In genomic region chr16:56812884-56813283, GRCh38 we compare ENCODE assay signal across 16 cellular contexts. TPM values are rescaled to one million over a fixed set of nuclear protein-coding genes. Genes with fewer than 3 reads are reported as not detected.
A peak's percentile ranks its signal among the peaks of the same experiment; 100 is the strongest.
DNase-seq lines count a peak whose midpoint lies in the region; ATAC-seq and TF ChIP-seq lines count a peak whose summit lies in the region.
"Had no signal": no experiment of that assay in that cellular context is flagged by ENCODE, and none has a peak within 500 bp of the region (broad histone marks: within the 10 kb centered on the region; RNA-seq: fewer than 3 reads in every experiment).

No MANE protein-coding gene starts in this region.

- intact Hi-C loops in lower leg skin (cut with DNase I; ENCODE audit: low total_unique reads), result no loop called here

- no peak overlapping the region for H2AFZ ChIP-seq in GM23248
- no peak overlapping the region for H2AFZ ChIP-seq in osteoblast (ENCODE audit: low read length)
- H2AFZ ChIP-seq: neural progenitor cell had no signal

- H3K4me1 ChIP-seq in GM23248 (ENCODE audit: insufficient read depth), result peaks cover 9% of the 10 kb centered on the region
- peaks cover 5% of the 10 kb centered on the region for H3K4me1 ChIP-seq in osteoblast (ENCODE audit: insufficient read depth, low read length)

- H4K20me1 ChIP-seq in GM23248 (ENCODE audit: insufficient read depth), result no peaks in the 10 kb centered on the region
- H4K20me1 ChIP-seq in osteoblast (ENCODE audit: insufficient read depth, low read length), result no peaks in the 10 kb centered on the region

- H3K27me3 ChIP-seq in GM23248 (replicated peaks; ENCODE audit: insufficient read depth) (no peaks in the 10 kb centered on the region), osteoblast (ENCODE audit: insufficient read depth, low read length) (no peaks in the 10 kb centered on the region)
- H3K27me3 ChIP-seq: neural progenitor cell, sigmoid colon had no signal

- H3K79me2 ChIP-seq in GM23248 (ENCODE audit: insufficient read depth) (peaks cover 5% of the 10 kb centered on the region; the same call in 1 of the 2 replicates), osteoblast (ENCODE audit: insufficient read depth, low read length) (no peaks in the 10 kb centered on the region)

- 0 out of 2 replicates have a peak, but pooled peaks cover 3% of the 10 kb centered on the region for H3K36me3 ChIP-seq in GM23248 (ENCODE audit: low read depth)
- H3K36me3 ChIP-seq in osteoblast (ENCODE audit: insufficient read depth, low read length), result no peaks in the 10 kb centered on the region
- H3K36me3 ChIP-seq: neural progenitor cell, sigmoid colon had no signal

- no peaks in the 10 kb centered on the region for H3K9me2 ChIP-seq in GM23248 (ENCODE audit: insufficient read depth)

- H3K9me3 ChIP-seq in GM23248 (ENCODE audit: low read depth) (no peaks in the 10 kb centered on the region), osteoblast (ENCODE audit: low read depth, low read length) (no peaks in the 10 kb centered on the region)
- H3K9me3 ChIP-seq: sigmoid colon had no signal

- no peak for TF ChIP-seq CTCF in osteoblast (IDR thresholded peaks at IDR 0.05; ENCODE audit: extremely low read depth, low read depth, low read length)
- no peak for TF ChIP-seq CTCF in lower leg skin (IDR thresholded peaks at IDR 0.05)

- in situ Hi-C loops in GM23248 (cut with MboI), result no loop called here

- H3F3A ChIP-seq in GM23248 (ENCODE audit: insufficient read depth), result no peaks in the 10 kb centered on the region

- no peak overlapping the region for H3K27ac ChIP-seq in GM23248
- H3K27ac ChIP-seq in osteoblast (ENCODE audit: low read depth, low read length), result no peak overlapping the region
- H3K27ac ChIP-seq: neural progenitor cell, sigmoid colon had no signal

- TF ChIP-seq POLR2A in lower leg skin (IDR thresholded peaks at IDR 0.05), result no peak

- DNase-seq in GM23248 (peak; percentile 56), RKO (ENCODE audit: low spot score) (peak; percentile 8), dermis blood vessel endothelial cell (peak; percentile 70), osteoblast (ENCODE audit: insufficient read length, low spot score, missing footprints) (peak; percentile 55), KG1 (lab: John Stamatoyannopoulos, UW) (no peak), lower leg skin (ENCODE audit: low spot score in 2 of 2) (no peak)
- DNase-seq: activated CD4-positive, CD25-positive, alpha-beta regulatory T cell treated with anti-CD3 and anti-CD28 coated beads, Interleukin-2, amount 50 U/mL, for 72 hours; activated CD8-positive, alpha-beta memory T cell treated with anti-CD3 and anti-CD28 coated beads, Interleukin-2, amount 50 U/mL, for 48 hours; H9; NCI-H1048; NCI-H345; sigmoid colon; stimulated activated naive CD4-positive, alpha-beta T cell had no signal

- no peak for ATAC-seq in HG03025 (IDR thresholded peaks at IDR 0.05; ENCODE audit: low FRiP score, unreplicated experiment)

- H3K4me2 ChIP-seq in GM23248 (ENCODE audit: unreplicated experiment), result peak overlapping the region; percentile 19
- H3K4me2 ChIP-seq in osteoblast (ENCODE audit: insufficient read depth, low read length), result no peak overlapping the region
- H3K4me2 ChIP-seq: neural progenitor cell had no signal

- no peak overlapping the region for H3K9ac ChIP-seq in GM23248
- H3K9ac ChIP-seq: neural progenitor cell had no signal

- H3K4me3 ChIP-seq in GM23248, result no peak overlapping the region
- no peak overlapping the region for H3K4me3 ChIP-seq in osteoblast (ENCODE audit: insufficient read depth, low read length)
- H3K4me3 ChIP-seq in lower leg skin (ENCODE audit: low read depth, poor library complexity, severe bottlenecking), result no peak overlapping the region
- H3K4me3 ChIP-seq: lung, neural progenitor cell, sigmoid colon had no signal

RNA-seq across cellular contexts. Expression of gene SLC12A3, which starts 52.1 kb away (rescaled TPM):
- total RNA-seq in GM23248 (2014; rRNA removed; shearing (Covaris generic)), result not detected in 2 replicates
- not detected in 2 replicates for polyA plus RNA-seq in GM23248 (2016; fragmentation: Nextera tagmentation; extraction: Ambion mirVana)
- total RNA-seq in dermis blood vessel endothelial cell (not detected in 2 replicates), osteoblast (not detected in 2 replicates), lower leg skin (not detected)
- total RNA-seq: H9, lung, sigmoid colon had no signal

Comparison
In these comparisons a context has a peak if more than half of its experiments do, and no peak if none do; other contexts are left out.
1. DNase-seq: peak in GM23248 (single experiment), RKO (single experiment), dermis blood vessel endothelial cell (single experiment) and osteoblast (single experiment); none in KG1 (single experiment) and lower leg skin (0 of 2).